30 cellular contexts compared by ENCODE assay signal in the genomic region with DNA sequence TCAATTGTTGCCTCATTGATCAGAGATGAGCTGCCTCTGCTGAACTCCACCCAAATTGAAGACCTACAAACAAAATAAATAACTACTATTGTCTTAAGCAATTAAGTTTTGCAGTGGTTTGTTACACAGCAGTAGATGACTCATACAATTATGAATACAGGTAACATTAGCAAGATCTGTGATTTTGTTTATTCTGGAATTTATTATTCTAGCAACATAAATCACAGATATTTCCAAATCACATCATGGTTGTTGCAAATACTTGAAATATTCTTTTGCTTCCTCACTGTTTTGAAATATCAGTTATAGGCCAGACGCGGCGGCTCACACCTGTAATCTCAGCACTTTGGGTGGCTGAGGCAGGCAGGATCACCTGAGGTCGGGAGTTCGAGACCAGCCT. TPM values are rescaled to one million over a fixed set of nuclear protein-coding genes. Genes with fewer than 3 reads are reported as not detected.
"Had no signal": no experiment of that assay in that cellular context is flagged by ENCODE, and none has a peak within 500 bp of the region (broad histone marks: within the 10 kb centered on the region; RNA-seq: fewer than 3 reads in every experiment).

No MANE protein-coding gene starts in this region.

- FAIRE-seq: urothelium cell line had no signal

- DNase-seq: stimulated activated CD4-positive, alpha-beta T cell treated with anti-CD3 and anti-CD28 coated beads, Interleukin-2, amount 100 ng/mL, for 48 hours; stimulated activated CD4-positive, alpha-beta T cell treated with anti-CD3 and anti-CD28 coated beads, Interleukin-4, amount 100 ng/mL, for 1 hour; stimulated activated CD4-positive, alpha-beta T cell treated with anti-CD3 and anti-CD28 coated beads, Interleukin-4, amount 100 ng/mL, for 24 hours; stimulated activated CD4-positive, alpha-beta T cell treated with anti-CD3 and anti-CD28 coated beads, Interleukin-4, amount 100 ng/mL, for 4 hours; stimulated activated CD8-positive, alpha-beta memory T cell treated with anti-CD3 and anti-CD28 coated beads, Interleukin-4, amount 100 ng/mL, for 48 hours; stimulated activated naive B cell treated with anti-CD40 and anti-IgM and Interleukin-4, amounts not matched to agents 10 μg/mL and 1 μg/mL and 100 μg/mL, for 72 hours; stimulated activated naive CD4-positive, alpha-beta T cell; stimulated activated naive CD4-positive, alpha-beta T cell treated with Interleukin-2 at 50 U/mL for 16 hours; stimulated activated naive CD8-positive, alpha-beta T cell treated with anti-CD3 and anti-CD28 coated beads, Interleukin-15, amount 100 ng/mL, for 72 hours; stimulated activated naive CD8-positive, alpha-beta T cell treated with anti-CD3 and anti-CD28 coated beads, Interleukin-15, Interleukin-2, amounts not matched to agents 100 U/mL and 50 U/mL, for 24 hours; stomach; substantia nigra; testis; thyroid gland; tibial artery; transverse colon; upper lobe of left lung; upper lobe of right lung; uterus had no signal

- H3K4me3 Mint-ChIP-seq: stimulated activated effector memory CD8-positive, alpha-beta T cell treated with anti-CD3 and anti-CD28 coated beads, Interleukin-12 subunit alpha, Interleukin-12 subunit beta, amount 100 ng/mL, for 72 hours; stimulated activated memory B cell treated with anti-CD40 and anti-IgM and Interleukin-4, amounts not matched to agents 10 μg/mL and 1 μg/mL and 100 μg/mL, for 72 hours; stimulated activated naive B cell treated with anti-CD40 and anti-IgM and Interleukin-4, amounts not matched to agents 10 μg/mL and 1 μg/mL and 100 μg/mL, for 72 hours; stimulated activated naive CD8-positive, alpha-beta T cell treated with anti-CD3 and anti-CD28 coated beads, Interleukin-15, amount 100 ng/mL, for 72 hours; stimulated activated naive CD8-positive, alpha-beta T cell treated with anti-CD3 and anti-CD28 coated beads, Interleukin-15, Interleukin-2, amounts not matched to agents 100 ng/mL and 50 ng/mL, for 24 hours; type B pancreatic cell had no signal

- H3K4me1 ChIP-seq: stomach, suprapubic skin, testis, thyroid gland, tibial artery, tibial nerve, transverse colon, upper lobe of left lung, upper lobe of right lung, uterus, vagina had no signal

- H3K4me1 Mint-ChIP-seq: stimulated activated effector memory CD8-positive, alpha-beta T cell treated with anti-CD3 and anti-CD28 coated beads, Interleukin-12 subunit alpha, Interleukin-12 subunit beta, amount 100 ng/mL, for 72 hours; stimulated activated memory B cell treated with anti-CD40 and anti-IgM and Interleukin-4, amounts not matched to agents 10 μg/mL and 1 μg/mL and 100 μg/mL, for 72 hours; stimulated activated naive B cell treated with anti-CD40 and anti-IgM and Interleukin-4, amounts not matched to agents 10 μg/mL and 1 μg/mL and 100 μg/mL, for 72 hours; stimulated activated naive CD8-positive, alpha-beta T cell treated with anti-CD3 and anti-CD28 coated beads, Interleukin-15, amount 100 ng/mL, for 72 hours had no signal

- H3K36me3 Mint-ChIP-seq: stimulated activated effector memory CD8-positive, alpha-beta T cell treated with anti-CD3 and anti-CD28 coated beads, Interleukin-12 subunit alpha, Interleukin-12 subunit beta, amount 100 ng/mL, for 72 hours; stimulated activated memory B cell treated with anti-CD40 and anti-IgM and Interleukin-4, amounts not matched to agents 10 μg/mL and 1 μg/mL and 100 μg/mL, for 72 hours; type B pancreatic cell had no signal

- H3K9me3 ChIP-seq: testis, thyroid gland had no signal

- H3K4me3 ChIP-seq: stomach, suprapubic skin, testis, thoracic aorta, thyroid gland, tibial artery, tibial nerve, transverse colon, upper lobe of left lung, upper lobe of right lung, uterus, vagina had no signal

- ATAC-seq: stimulated activated effector memory CD8-positive, alpha-beta T cell treated with anti-CD3 and anti-CD28 coated beads, Interleukin-12 subunit alpha, Interleukin-12 subunit beta, amount 100 ng/mL, for 72 hours; stimulated activated memory B cell treated with anti-CD40 and anti-IgM and Interleukin-4, amounts not matched to agents 10 μg/mL and 1 μg/mL and 100 μg/mL, for 72 hours; stimulated activated naive B cell treated with anti-CD40 and anti-IgM and Interleukin-4, amounts not matched to agents 10 μg/mL and 1 μg/mL and 100 μg/mL, for 72 hours; stimulated activated naive CD8-positive, alpha-beta T cell treated with anti-CD3 and anti-CD28 coated beads, Interleukin-15, amount 100 ng/mL, for 72 hours; stimulated activated naive CD8-positive, alpha-beta T cell treated with anti-CD3 and anti-CD28 coated beads, Interleukin-15, Interleukin-2, amounts not matched to agents 100 U/mL and 50 U/mL, for 24 hours; upper lobe of right lung had no signal

- H3K27me3 Mint-ChIP-seq: stimulated activated naive CD8-positive, alpha-beta T cell treated with anti-CD3 and anti-CD28 coated beads, Interleukin-15, amount 100 ng/mL, for 72 hours; stimulated activated naive CD8-positive, alpha-beta T cell treated with anti-CD3 and anti-CD28 coated beads, Interleukin-15, Interleukin-2, amounts not matched to agents 100 ng/mL and 50 ng/mL, for 24 hours; type B pancreatic cell had no signal

- H3K27ac Mint-ChIP-seq: stimulated activated effector memory CD8-positive, alpha-beta T cell treated with anti-CD3 and anti-CD28 coated beads, Interleukin-12 subunit alpha, Interleukin-12 subunit beta, amount 100 ng/mL, for 72 hours; stimulated activated memory B cell treated with anti-CD40 and anti-IgM and Interleukin-4, amounts not matched to agents 10 μg/mL and 1 μg/mL and 100 μg/mL, for 72 hours; stimulated activated naive B cell treated with anti-CD40 and anti-IgM and Interleukin-4, amounts not matched to agents 10 μg/mL and 1 μg/mL and 100 μg/mL, for 72 hours; stimulated activated naive CD8-positive, alpha-beta T cell treated with anti-CD3 and anti-CD28 coated beads, Interleukin-15, amount 100 ng/mL, for 72 hours; stimulated activated naive CD8-positive, alpha-beta T cell treated with anti-CD3 and anti-CD28 coated beads, Interleukin-15, Interleukin-2, amounts not matched to agents 100 ng/mL and 50 ng/mL, for 24 hours; type B pancreatic cell had no signal

- H3K36me3 ChIP-seq: stomach, suprapubic skin, thoracic aorta, thyroid gland, tibial artery, tibial nerve, transverse colon, upper lobe of left lung, upper lobe of right lung, uterus, vagina had no signal

- H3K27ac ChIP-seq: stomach, suprapubic skin, testis, thoracic aorta, thyroid gland, tibial artery, tibial nerve, transverse colon, upper lobe of left lung, upper lobe of right lung, uterus, vagina had no signal

- H3K27me3 ChIP-seq: stomach, suprapubic skin, testis, thyroid gland, upper lobe of left lung, upper lobe of right lung, uterus, vagina had no signal

RNA-seq across cellular contexts. Expression of a gene that starts 13.1 kb away (rescaled TPM):
- total RNA-seq: subcutaneous adipose tissue had no signal

RNA-seq across cellular contexts. Expression of a gene that starts 27.2 kb away (rescaled TPM):
- total RNA-seq: subcutaneous adipose tissue, temporal lobe, thoracic aorta, tibial nerve had no signal
